8 cellular contexts compared by ENCODE assay signal in genomic region chr12:107092669-107093546, GRCh38. TPM values are rescaled to one million over a fixed set of nuclear protein-coding genes. Genes with fewer than 3 reads are reported as not detected.
DNase-seq lines count a peak whose midpoint lies in the region; ATAC-seq lines count a peak whose summit lies in the region.

No MANE protein-coding gene starts in this region.

- no peaks in the 10 kb centered on the region for H3K9me3 Mint-ChIP-seq in activated CD4-positive, alpha-beta T cell treated with anti-CD3 and anti-CD28 coated beads, Interleukin-2, amount 10 ng/mL, durations not matched to agents 24 days and 14 days

- intact Hi-C loops in activated CD4-positive, alpha-beta T cell treated with anti-CD3 and anti-CD28 coated beads, Interleukin-2, amount 10 ng/mL, durations not matched to agents 24 days and 14 days (cut with micrococcal nuclease), result loop anchor here (1.0 to 5.0 kb wide), 12 partner anchors 11 to 1470 kb away; partner anchors contain the start of genes ISCU, MTERF2, POLR3B and PRDM4

- 0% methylated on average over 83 of the region's 83 CpGs for WGBS in ectodermal cell, 2 experiments
- WGBS in mesodermal cell (ENCODE audit: insufficient coverage in 2 of 2), 2 experiments, result 0% methylated on average over 78 to 83 of the region's 83 CpGs

- H3K4me1 Mint-ChIP-seq in activated CD4-positive, alpha-beta T cell treated with anti-CD3 and anti-CD28 coated beads, Interleukin-2, amount 10 ng/mL, durations not matched to agents 24 days and 14 days, result peaks cover 4% of the 10 kb centered on the region

- peaks cover 8% of the 10 kb centered on the region for H3K27me3 Mint-ChIP-seq in activated CD4-positive, alpha-beta T cell treated with anti-CD3 and anti-CD28 coated beads, Interleukin-2, amount 10 ng/mL, durations not matched to agents 24 days and 14 days

- H3K27ac Mint-ChIP-seq in activated CD4-positive, alpha-beta T cell treated with anti-CD3 and anti-CD28 coated beads, Interleukin-2, amount 10 ng/mL, durations not matched to agents 24 days and 14 days, result no peak overlapping the region

- H3K36me3 ChIP-seq in ectodermal cell (ENCODE audit: control insufficient read depth, insufficient read depth, low read length), result no peaks in the 10 kb centered on the region
- no peaks in the 10 kb centered on the region for H3K36me3 ChIP-seq in mesodermal cell (ENCODE audit: control insufficient read depth, insufficient read depth, low read length)

- peaks cover 7% of the 10 kb centered on the region for H3K4me1 ChIP-seq in ectodermal cell (ENCODE audit: control insufficient read depth, insufficient read depth, low read length)
- peaks cover 8% of the 10 kb centered on the region for H3K4me1 ChIP-seq in mesodermal cell (ENCODE audit: control insufficient read depth, insufficient read depth, low read length, poor library complexity, severe bottlenecking)

- no peak overlapping the region for H3K4me3 Mint-ChIP-seq in activated CD4-positive, alpha-beta T cell treated with anti-CD3 and anti-CD28 coated beads, Interleukin-2, amount 10 ng/mL, durations not matched to agents 24 days and 14 days

- H3K27me3 ChIP-seq in ectodermal cell (ENCODE audit: control insufficient read depth, insufficient read depth, low read length, poor library complexity, severe bottlenecking), result no peaks in the 10 kb centered on the region

- peak; percentile 35 for ATAC-seq in GM21619 (IDR thresholded peaks at IDR 0.05; ENCODE audit: unreplicated experiment)
- ATAC-seq in HG02885 (IDR thresholded peaks at IDR 0.05; ENCODE audit: poor library complexity, unreplicated experiment), result no peak

- peak overlapping the region; percentile 84 for H3K4me3 ChIP-seq in ectodermal cell (ENCODE audit: insufficient read depth, low read depth, low read length)
- peak overlapping the region; percentile 89 for H3K4me3 ChIP-seq in mesodermal cell (ENCODE audit: extremely low read depth, insufficient read depth, low read length, poor library complexity, severe bottlenecking)

- peaks cover 2% of the 10 kb centered on the region for H3K36me3 Mint-ChIP-seq in activated CD4-positive, alpha-beta T cell treated with anti-CD3 and anti-CD28 coated beads, Interleukin-2, amount 10 ng/mL, durations not matched to agents 24 days and 14 days (ENCODE audit: low read depth)

- H3K27ac ChIP-seq in ectodermal cell (ENCODE audit: insufficient read depth, low read depth, low read length, poor library complexity, severe bottlenecking) (peak overlapping the region; percentile 97), mesodermal cell (ENCODE audit: low read depth, low read length, severe bottlenecking) (peak overlapping the region; percentile 100)

- H3K9me3 ChIP-seq in ectodermal cell (ENCODE audit: control insufficient read depth, low read length) (no peaks in the 10 kb centered on the region), mesodermal cell (ENCODE audit: control insufficient read depth, low read length) (peaks cover 8% of the 10 kb centered on the region)

- DNase-seq in Daoy (ENCODE audit: low read depth) (peak; percentile 81), Kasumi-1 (lab: John Stamatoyannopoulos, UW) (peak; percentile 25 to 54)
- peak; percentile 87 for DNase-seq in activated CD4-positive, alpha-beta T cell treated with anti-CD3 and anti-CD28 coated beads, Interleukin-2, amount 10 ng/mL, durations not matched to agents 24 days and 14 days
- peak; percentile 61 to 67 for DNase-seq in stimulated activated CD8-positive, alpha-beta memory T cell treated with anti-CD3 and anti-CD28 coated beads, Interleukin-15, amount 100 ng/mL, for 48 hours (ENCODE audit: low read depth in 2 of 2)

RNA-seq across cellular contexts. Expression of gene CRY1, which starts 0.4 kb away (rescaled TPM):
- total RNA-seq in Daoy (2014; rRNA removed; shearing (Covaris generic)), result 10.8 and 16.5 TPM in 2 replicates
- total RNA-seq in activated CD4-positive, alpha-beta T cell treated with anti-CD3 and anti-CD28 coated beads, Interleukin-2, amount 10 ng/mL, durations not matched to agents 24 days and 14 days, result 23.8 and 26.0 TPM in 2 replicates
- 31.2 TPM for polyA plus RNA-seq in ectodermal cell (2013, experiment 1 of 4)
- 29.2 TPM for polyA plus RNA-seq in ectodermal cell (2013, experiment 2 of 4)
- polyA plus RNA-seq in ectodermal cell (2013, experiment 3 of 4), result 27.3 TPM
- 32.6 TPM for polyA plus RNA-seq in ectodermal cell (2013, experiment 4 of 4)
- 26.7 TPM for polyA plus RNA-seq in mesodermal cell (2013, experiment 1 of 2)
- polyA plus RNA-seq in mesodermal cell (2013, experiment 2 of 2), result 23.1 TPM
